ENCODE assay signal across 8 cellular contexts in the genomic region with DNA sequence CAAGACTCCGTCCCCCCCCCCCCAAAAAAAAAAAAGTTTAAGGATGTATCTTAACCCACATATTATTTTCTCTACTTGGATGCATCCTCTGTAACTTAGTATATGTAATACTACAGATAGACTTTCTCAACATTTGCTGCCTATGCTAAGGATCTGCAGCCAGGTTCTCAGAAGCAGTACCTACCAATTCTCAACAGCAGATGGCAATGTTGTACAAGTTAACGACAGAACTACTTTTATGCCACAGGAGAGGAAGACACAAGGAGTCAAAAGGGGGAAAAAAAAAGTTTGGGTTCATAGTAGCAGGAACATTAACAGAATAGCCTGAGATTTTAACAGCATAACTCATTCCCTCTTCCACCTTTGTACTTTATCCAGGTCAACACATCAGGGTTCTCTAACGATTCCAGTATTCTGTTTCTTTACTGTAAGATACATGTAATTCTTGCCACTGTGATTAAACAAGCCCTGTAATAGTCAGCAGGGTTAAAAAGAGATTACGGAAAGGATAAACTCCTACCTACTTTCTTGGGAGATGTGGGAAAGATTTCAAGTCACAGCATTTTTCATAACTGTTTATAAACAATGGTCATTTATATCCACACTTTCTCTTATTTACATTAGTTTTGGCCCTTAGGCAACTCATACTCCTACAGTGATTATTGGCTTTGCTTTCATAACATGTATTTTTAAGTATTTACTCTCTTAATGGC. TPM values are rescaled to one million over a fixed set of nuclear protein-coding genes. Genes with fewer than 3 reads are reported as not detected.
DNase-seq lines count a peak whose midpoint lies in the region; ATAC-seq and TF ChIP-seq lines count a peak whose summit lies in the region.

No MANE protein-coding gene starts in this region.

- H3K4me3 Mint-ChIP-seq in CD8-positive, alpha-beta T cell = no peak overlapping the region
- no peak overlapping the region for H3K4me3 Mint-ChIP-seq in activated CD4-positive, alpha-beta T cell treated with anti-CD3 and anti-CD28 coated beads, Interleukin-2, amount 10 ng/mL, durations not matched to agents 7 days and 5 days
- no peak overlapping the region for H3K4me3 Mint-ChIP-seq in naive thymus-derived CD8-positive, alpha-beta T cell

- peaks cover 3% of the 10 kb centered on the region for H3K4me1 ChIP-seq in CD8-positive, alpha-beta T cell (ENCODE audit: insufficient read depth, low read length)
- H3K4me1 ChIP-seq in esophagus squamous epithelium = peaks cover 0 to 34% (median 13%) of the 10 kb centered on the region in 3 donors

- intact Hi-C loops in CD8-positive, alpha-beta T cell (cut with DNase I, micrococcal nuclease) = loop anchor here (1.0 to 10.0 kb wide), 7 partner anchors 100 to 432 kb away; no protein-coding TSS in a partner anchor
- intact Hi-C loops in esophagus squamous epithelium (cut with DNase I) = loop anchor here (5.0 kb wide), 1 partner anchor 165 kb away; no protein-coding TSS in a partner anchor

- peaks cover 18% of the 10 kb centered on the region for H3K4me1 Mint-ChIP-seq in CD8-positive, alpha-beta T cell (ENCODE audit: low read depth)
- peaks cover 20% of the 10 kb centered on the region for H3K4me1 Mint-ChIP-seq in activated CD4-positive, alpha-beta T cell treated with anti-CD3 and anti-CD28 coated beads, Interleukin-2, amount 10 ng/mL, durations not matched to agents 7 days and 5 days
- peaks cover 8 to 20% (median 16%) of the 10 kb centered on the region in 4 donors for H3K4me1 Mint-ChIP-seq in naive thymus-derived CD8-positive, alpha-beta T cell

- TF ChIP-seq POLR2A in esophagus squamous epithelium (IDR thresholded peaks at IDR 0.05) = no peak

- no peaks in the 10 kb centered on the region for H3K27me3 Mint-ChIP-seq in CD8-positive, alpha-beta T cell (ENCODE audit: low read depth)
- no peaks in the 10 kb centered on the region for H3K27me3 Mint-ChIP-seq in activated CD4-positive, alpha-beta T cell treated with anti-CD3 and anti-CD28 coated beads, Interleukin-2, amount 10 ng/mL, durations not matched to agents 7 days and 5 days
- no peaks in the 10 kb centered on the region for H3K27me3 Mint-ChIP-seq in naive thymus-derived CD8-positive, alpha-beta T cell

- peak; percentile 91 for ATAC-seq in CD8-positive, alpha-beta T cell
- ATAC-seq in naive thymus-derived CD8-positive, alpha-beta T cell = peak; percentile 87
- ATAC-seq in GM18520 (IDR thresholded peaks at IDR 0.05; ENCODE audit: unreplicated experiment) (no peak), HG03432 (IDR thresholded peaks at IDR 0.05; ENCODE audit: unreplicated experiment) (no peak)

- H3K36me3 Mint-ChIP-seq in CD8-positive, alpha-beta T cell = peaks cover 43% of the 10 kb centered on the region
- H3K36me3 Mint-ChIP-seq in activated CD4-positive, alpha-beta T cell treated with anti-CD3 and anti-CD28 coated beads, Interleukin-2, amount 10 ng/mL, durations not matched to agents 7 days and 5 days (ENCODE audit: low read depth) = peaks cover 29% of the 10 kb centered on the region
- H3K36me3 Mint-ChIP-seq in naive thymus-derived CD8-positive, alpha-beta T cell = peaks cover 18 to 44% (median 24%) of the 10 kb centered on the region in 3 donors

- no peaks in the 10 kb centered on the region for H3K9me3 ChIP-seq in CD8-positive, alpha-beta T cell (ENCODE audit: low read length)
- H3K9me3 ChIP-seq in esophagus squamous epithelium = no peaks in the 10 kb centered on the region

- peak in 4 of 7 experiments; percentile 28 to 63 (median 40) for DNase-seq in CD8-positive, alpha-beta T cell
- DNase-seq in HCEC 1CT (peak; percentile 58), NCI-H510A (lab: John Stamatoyannopoulos, UW) (peak; percentile 10), esophagus squamous epithelium (lab: John Stamatoyannopoulos, UW) (no peak)
- peak; percentile 79 for DNase-seq in activated CD4-positive, alpha-beta T cell treated with anti-CD3 and anti-CD28 coated beads, Interleukin-2, amount 10 ng/mL, durations not matched to agents 7 days and 5 days
- DNase-seq in naive thymus-derived CD8-positive, alpha-beta T cell = peak in 9 of 10 donors; percentile 30 to 79 (median 67)

- peaks cover 16% of the 10 kb centered on the region for H3K36me3 ChIP-seq in CD8-positive, alpha-beta T cell (ENCODE audit: insufficient read depth, low read length)
- H3K36me3 ChIP-seq in esophagus squamous epithelium = peaks cover 8 to 50% (median 10%) of the 10 kb centered on the region in 3 donors

- peak; percentile 79 for TF ChIP-seq CTCF in CD8-positive, alpha-beta T cell (IDR thresholded peaks at IDR 0.05)
- TF ChIP-seq CTCF in esophagus squamous epithelium (IDR thresholded peaks at IDR 0.05) = peak; percentile 64 to 89 (median 86)

- no peaks in the 10 kb centered on the region for H3K9me3 Mint-ChIP-seq in CD8-positive, alpha-beta T cell
- no peaks in the 10 kb centered on the region for H3K9me3 Mint-ChIP-seq in activated CD4-positive, alpha-beta T cell treated with anti-CD3 and anti-CD28 coated beads, Interleukin-2, amount 10 ng/mL, durations not matched to agents 7 days and 5 days
- H3K9me3 Mint-ChIP-seq in naive thymus-derived CD8-positive, alpha-beta T cell = no peaks in the 10 kb centered on the region

- POLR2A ChIA-PET in CD8-positive, alpha-beta T cell (lab: Charles Lee) = no interaction called here
- POLR2A ChIA-PET in activated CD4-positive, alpha-beta T cell treated with anti-CD3 and anti-CD28 coated beads, Interleukin-2, amount 10 ng/mL, durations not matched to agents 7 days and 5 days (lab: Charles Lee) = no interaction called here
- POLR2A ChIA-PET in naive thymus-derived CD8-positive, alpha-beta T cell (lab: Charles Lee) = interaction anchor here (1.7 kb wide), 1 partner anchor 169 kb away, joined by 4 read pairs; no protein-coding TSS in a partner anchor

- H3K27ac ChIP-seq in CD8-positive, alpha-beta T cell (ENCODE audit: low read depth, low read length) = no peak overlapping the region
- peak overlapping the region; percentile 5 to 59 (median 48) for H3K27ac ChIP-seq in esophagus squamous epithelium

- H3K27me3 ChIP-seq in CD8-positive, alpha-beta T cell (ENCODE audit: insufficient read depth, low read length) = no peaks in the 10 kb centered on the region
- H3K27me3 ChIP-seq in esophagus squamous epithelium = no peaks in the 10 kb centered on the region

- H3K27ac Mint-ChIP-seq in CD8-positive, alpha-beta T cell = peak overlapping the region; percentile 12
- no peak overlapping the region for H3K27ac Mint-ChIP-seq in activated CD4-positive, alpha-beta T cell treated with anti-CD3 and anti-CD28 coated beads, Interleukin-2, amount 10 ng/mL, durations not matched to agents 7 days and 5 days
- H3K27ac Mint-ChIP-seq in naive thymus-derived CD8-positive, alpha-beta T cell = peak overlapping the region in 6 of 10 donors; percentile 8 to 43 (median 24)

- no peak overlapping the region for H3K4me3 ChIP-seq in CD8-positive, alpha-beta T cell (ENCODE audit: low read depth, low read length)
- no peak overlapping the region for H3K4me3 ChIP-seq in esophagus squamous epithelium

- CTCF ChIA-PET in CD8-positive, alpha-beta T cell (lab: Charles Lee) = interaction anchor here (1.0 to 22.7 kb wide), 10 partner anchors 8 to 430 kb away, joined by 3 to 473 read pairs (median 5); no protein-coding TSS in a partner anchor
- CTCF ChIA-PET in activated CD4-positive, alpha-beta T cell treated with anti-CD3 and anti-CD28 coated beads, Interleukin-2, amount 10 ng/mL, durations not matched to agents 7 days and 5 days (lab: Charles Lee) = interaction anchor here (0.7 to 6.2 kb wide), 6 partner anchors 82 to 523 kb away, joined by 3 to 40 read pairs (median 4); no protein-coding TSS in a partner anchor

- WGBS in esophagus squamous epithelium, 2 donors = 25 to 37% methylated on average over 3 to 4 of the region's 4 CpGs

RNA-seq across cellular contexts. Expression of gene NEK9, which starts 5.7 kb away (rescaled TPM):
- total RNA-seq in CD8-positive, alpha-beta T cell = 10 to 100 TPM; 40.7 to 42.9 TPM
- 10 to 100 TPM; 74.9 to 81.6 TPM for total RNA-seq in activated CD4-positive, alpha-beta T cell treated with anti-CD3 and anti-CD28 coated beads, Interleukin-2, amount 10 ng/mL, durations not matched to agents 7 days and 5 days
- 10 to 100 TPM; 16.6 to 37.2 (median 17.8) TPM for total RNA-seq in esophagus squamous epithelium
- 100 to 1,000 TPM; 134 to 137 TPM for total RNA-seq in naive thymus-derived CD8-positive, alpha-beta T cell
- 10 to 100 TPM; 18.5 to 19.8 (median 19.0) TPM for polyA plus RNA-seq in naive thymus-derived CD8-positive, alpha-beta T cell

RNA-seq across cellular contexts. Expression of gene TMED10, which starts 43.9 kb away (rescaled TPM):
- 100 to 1,000 TPM; 126 to 129 TPM for total RNA-seq in CD8-positive, alpha-beta T cell
- 100 to 1,000 TPM; 175 to 213 TPM for total RNA-seq in activated CD4-positive, alpha-beta T cell treated with anti-CD3 and anti-CD28 coated beads, Interleukin-2, amount 10 ng/mL, durations not matched to agents 7 days and 5 days
- 100 to 1,000 TPM; 174 to 267 (median 206) TPM for total RNA-seq in esophagus squamous epithelium
- 100 to 1,000 TPM; 130 to 132 TPM for total RNA-seq in naive thymus-derived CD8-positive, alpha-beta T cell
- polyA plus RNA-seq in naive thymus-derived CD8-positive, alpha-beta T cell = 100 to 1,000 TPM; 219 to 318 (median 272) TPM

Comparison
In these comparisons a context has a peak if more than half of its experiments do, and no peak if none do; other contexts are left out.
1. ATAC-seq: peak in CD8-positive, alpha-beta T cell (single experiment) and naive thymus-derived CD8-positive, alpha-beta T cell (2 of 2); none in GM18520 (single experiment) and HG03432 (single experiment).